1 cellular context compared by ENCODE assay signal in the genomic region with DNA sequence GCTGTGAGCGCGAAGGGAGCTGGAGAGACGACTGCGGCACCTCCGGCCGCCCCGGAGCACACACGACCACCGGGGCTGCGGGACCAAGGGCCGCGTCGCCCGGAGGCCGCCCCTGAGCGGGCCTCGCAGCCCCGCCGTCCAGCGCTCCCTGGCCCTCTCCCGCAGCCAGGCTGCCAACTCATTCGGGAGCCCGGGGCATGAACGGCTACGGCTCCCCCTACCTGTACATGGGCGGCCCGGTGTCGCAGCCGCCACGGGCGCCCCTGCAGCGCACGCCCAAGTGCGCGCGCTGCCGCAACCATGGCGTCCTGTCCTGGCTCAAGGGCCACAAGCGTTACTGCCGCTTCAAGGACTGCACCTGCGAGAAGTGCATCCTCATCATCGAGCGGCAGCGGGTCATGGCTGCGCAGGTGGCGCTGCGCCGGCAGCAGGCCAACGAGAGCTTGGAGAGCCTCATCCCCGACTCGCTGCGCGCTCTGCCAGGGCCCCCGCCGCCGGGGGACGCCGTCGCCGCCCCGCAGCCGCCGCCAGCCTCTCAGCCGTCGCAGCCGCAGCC.
TF ChIP-seq lines count a peak whose summit lies in the region.

No MANE protein-coding gene starts in this region.

TF ChIP-seq in H1, 55 proteins besides CTCF, POLR2A, EP300 and RAD21:
- peak; percentile 85 for TF ChIP-seq KDM4A (IDR thresholded peaks at IDR 0.05; ENCODE audit: low read depth, low read length, severe bottlenecking)
- peak; percentile 53; the same call in 1 of the 2 replicates for TF ChIP-seq CREB1 (IDR thresholded peaks at IDR 0.05)
- TF ChIP-seq, protein P1, sequence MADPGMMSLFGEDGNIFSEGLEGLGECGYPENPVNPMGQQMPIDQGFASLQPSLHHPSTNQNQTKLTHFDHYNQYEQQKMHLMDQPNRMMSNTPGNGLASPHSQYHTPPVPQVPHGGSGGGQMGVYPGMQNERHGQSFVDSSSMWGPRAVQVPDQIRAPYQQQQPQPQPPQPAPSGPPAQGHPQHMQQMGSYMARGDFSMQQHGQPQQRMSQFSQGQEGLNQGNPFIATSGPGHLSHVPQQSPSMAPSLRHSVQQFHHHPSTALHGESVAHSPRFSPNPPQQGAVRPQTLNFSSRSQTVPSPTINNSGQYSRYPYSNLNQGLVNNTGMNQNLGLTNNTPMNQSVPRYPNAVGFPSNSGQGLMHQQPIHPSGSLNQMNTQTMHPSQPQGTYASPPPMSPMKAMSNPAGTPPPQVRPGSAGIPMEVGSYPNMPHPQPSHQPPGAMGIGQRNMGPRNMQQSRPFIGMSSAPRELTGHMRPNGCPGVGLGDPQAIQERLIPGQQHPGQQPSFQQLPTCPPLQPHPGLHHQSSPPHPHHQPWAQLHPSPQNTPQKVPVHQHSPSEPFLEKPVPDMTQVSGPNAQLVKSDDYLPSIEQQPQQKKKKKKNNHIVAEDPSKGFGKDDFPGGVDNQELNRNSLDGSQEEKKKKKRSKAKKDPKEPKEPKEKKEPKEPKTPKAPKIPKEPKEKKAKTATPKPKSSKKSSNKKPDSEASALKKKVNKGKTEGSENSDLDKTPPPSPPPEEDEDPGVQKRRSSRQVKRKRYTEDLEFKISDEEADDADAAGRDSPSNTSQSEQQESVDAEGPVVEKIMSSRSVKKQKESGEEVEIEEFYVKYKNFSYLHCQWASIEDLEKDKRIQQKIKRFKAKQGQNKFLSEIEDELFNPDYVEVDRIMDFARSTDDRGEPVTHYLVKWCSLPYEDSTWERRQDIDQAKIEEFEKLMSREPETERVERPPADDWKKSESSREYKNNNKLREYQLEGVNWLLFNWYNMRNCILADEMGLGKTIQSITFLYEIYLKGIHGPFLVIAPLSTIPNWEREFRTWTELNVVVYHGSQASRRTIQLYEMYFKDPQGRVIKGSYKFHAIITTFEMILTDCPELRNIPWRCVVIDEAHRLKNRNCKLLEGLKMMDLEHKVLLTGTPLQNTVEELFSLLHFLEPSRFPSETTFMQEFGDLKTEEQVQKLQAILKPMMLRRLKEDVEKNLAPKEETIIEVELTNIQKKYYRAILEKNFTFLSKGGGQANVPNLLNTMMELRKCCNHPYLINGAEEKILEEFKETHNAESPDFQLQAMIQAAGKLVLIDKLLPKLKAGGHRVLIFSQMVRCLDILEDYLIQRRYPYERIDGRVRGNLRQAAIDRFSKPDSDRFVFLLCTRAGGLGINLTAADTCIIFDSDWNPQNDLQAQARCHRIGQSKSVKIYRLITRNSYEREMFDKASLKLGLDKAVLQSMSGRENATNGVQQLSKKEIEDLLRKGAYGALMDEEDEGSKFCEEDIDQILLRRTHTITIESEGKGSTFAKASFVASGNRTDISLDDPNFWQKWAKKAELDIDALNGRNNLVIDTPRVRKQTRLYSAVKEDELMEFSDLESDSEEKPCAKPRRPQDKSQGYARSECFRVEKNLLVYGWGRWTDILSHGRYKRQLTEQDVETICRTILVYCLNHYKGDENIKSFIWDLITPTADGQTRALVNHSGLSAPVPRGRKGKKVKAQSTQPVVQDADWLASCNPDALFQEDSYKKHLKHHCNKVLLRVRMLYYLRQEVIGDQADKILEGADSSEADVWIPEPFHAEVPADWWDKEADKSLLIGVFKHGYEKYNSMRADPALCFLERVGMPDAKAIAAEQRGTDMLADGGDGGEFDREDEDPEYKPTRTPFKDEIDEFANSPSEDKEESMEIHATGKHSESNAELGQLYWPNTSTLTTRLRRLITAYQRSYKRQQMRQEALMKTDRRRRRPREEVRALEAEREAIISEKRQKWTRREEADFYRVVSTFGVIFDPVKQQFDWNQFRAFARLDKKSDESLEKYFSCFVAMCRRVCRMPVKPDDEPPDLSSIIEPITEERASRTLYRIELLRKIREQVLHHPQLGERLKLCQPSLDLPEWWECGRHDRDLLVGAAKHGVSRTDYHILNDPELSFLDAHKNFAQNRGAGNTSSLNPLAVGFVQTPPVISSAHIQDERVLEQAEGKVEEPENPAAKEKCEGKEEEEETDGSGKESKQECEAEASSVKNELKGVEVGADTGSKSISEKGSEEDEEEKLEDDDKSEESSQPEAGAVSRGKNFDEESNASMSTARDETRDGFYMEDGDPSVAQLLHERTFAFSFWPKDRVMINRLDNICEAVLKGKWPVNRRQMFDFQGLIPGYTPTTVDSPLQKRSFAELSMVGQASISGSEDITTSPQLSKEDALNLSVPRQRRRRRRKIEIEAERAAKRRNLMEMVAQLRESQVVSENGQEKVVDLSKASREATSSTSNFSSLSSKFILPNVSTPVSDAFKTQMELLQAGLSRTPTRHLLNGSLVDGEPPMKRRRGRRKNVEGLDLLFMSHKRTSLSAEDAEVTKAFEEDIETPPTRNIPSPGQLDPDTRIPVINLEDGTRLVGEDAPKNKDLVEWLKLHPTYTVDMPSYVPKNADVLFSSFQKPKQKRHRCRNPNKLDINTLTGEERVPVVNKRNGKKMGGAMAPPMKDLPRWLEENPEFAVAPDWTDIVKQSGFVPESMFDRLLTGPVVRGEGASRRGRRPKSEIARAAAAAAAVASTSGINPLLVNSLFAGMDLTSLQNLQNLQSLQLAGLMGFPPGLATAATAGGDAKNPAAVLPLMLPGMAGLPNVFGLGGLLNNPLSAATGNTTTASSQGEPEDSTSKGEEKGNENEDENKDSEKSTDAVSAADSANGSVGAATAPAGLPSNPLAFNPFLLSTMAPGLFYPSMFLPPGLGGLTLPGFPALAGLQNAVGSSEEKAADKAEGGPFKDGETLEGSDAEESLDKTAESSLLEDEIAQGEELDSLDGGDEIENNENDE (IDR thresholded peaks at IDR 0.05; ENCODE audit: insufficient replicate concordance, low read length): no peak
- TF ChIP-seq HDAC2 (IDR thresholded peaks at IDR 0.05; ENCODE audit: borderline replicate concordance in 1 of 2, low read depth in 2 of 2, low read length in 2 of 2): no peak
- TF ChIP-seq JUN (IDR thresholded peaks at IDR 0.05; ENCODE audit: low read depth, low read length): no peak
- no peak for TF ChIP-seq BACH1 (IDR thresholded peaks at IDR 0.05; ENCODE audit: low read length)
- no peak for TF ChIP-seq ZNF274 (IDR thresholded peaks at IDR 0.05; ENCODE audit: borderline replicate concordance, extremely low read depth, low read length)
- TF ChIP-seq, protein P2, sequence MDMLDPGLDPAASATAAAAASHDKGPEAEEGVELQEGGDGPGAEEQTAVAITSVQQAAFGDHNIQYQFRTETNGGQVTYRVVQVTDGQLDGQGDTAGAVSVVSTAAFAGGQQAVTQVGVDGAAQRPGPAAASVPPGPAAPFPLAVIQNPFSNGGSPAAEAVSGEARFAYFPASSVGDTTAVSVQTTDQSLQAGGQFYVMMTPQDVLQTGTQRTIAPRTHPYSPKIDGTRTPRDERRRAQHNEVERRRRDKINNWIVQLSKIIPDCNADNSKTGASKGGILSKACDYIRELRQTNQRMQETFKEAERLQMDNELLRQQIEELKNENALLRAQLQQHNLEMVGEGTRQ (IDR thresholded peaks at IDR 0.05; ENCODE audit: low read length): no peak
- no peak for TF ChIP-seq MAFK (IDR thresholded peaks at IDR 0.05; ENCODE audit: low read depth, low read length)
- peak; percentile 18 for TF ChIP-seq CTBP2 (IDR thresholded peaks at IDR 0.05; ENCODE audit: borderline replicate concordance, insufficient read depth, insufficient read length, low read length)
- TF ChIP-seq TBP (IDR thresholded peaks at IDR 0.05; ENCODE audit: low read depth, low read length): no peak
- TF ChIP-seq, protein P3, sequence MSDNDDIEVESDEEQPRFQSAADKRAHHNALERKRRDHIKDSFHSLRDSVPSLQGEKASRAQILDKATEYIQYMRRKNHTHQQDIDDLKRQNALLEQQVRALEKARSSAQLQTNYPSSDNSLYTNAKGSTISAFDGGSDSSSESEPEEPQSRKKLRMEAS (IDR thresholded peaks at IDR 0.05): peak; percentile 30; the same call in 1 of the 2 replicates
- TF ChIP-seq NRF1 (IDR thresholded peaks at IDR 0.05; ENCODE audit: low read depth, low read length): peak; percentile 24; the same call in 1 of the 2 replicates
- peak; percentile 60 for TF ChIP-seq YY1 (IDR thresholded peaks at IDR 0.05; ENCODE audit: low read depth, low read length)
- TF ChIP-seq CBX5 (IDR thresholded peaks at IDR 0.05; ENCODE audit: low read depth, low read length): no peak
- TF ChIP-seq EZH2 (IDR thresholded peaks at IDR 0.05; ENCODE audit: low read depth, low read length, severe bottlenecking): peak; percentile 69
- TF ChIP-seq BCL11A (IDR thresholded peaks at IDR 0.05; ENCODE audit: low read depth in 2 of 2, low read length in 2 of 2): no peak
- TF ChIP-seq SUZ12 (IDR thresholded peaks at IDR 0.05; ENCODE audit: low read length): peak; percentile 56; the same call in 1 of the 2 replicates
- no peak for TF ChIP-seq NANOG (IDR thresholded peaks at IDR 0.05; ENCODE audit: insufficient read depth, low read depth, low read length, poor library complexity, severe bottlenecking)
- no peak for TF ChIP-seq FOSL1 (IDR thresholded peaks at IDR 0.05; ENCODE audit: insufficient read depth, low read depth, low read length)
- no peak for TF ChIP-seq BRCA1 (IDR thresholded peaks at IDR 0.05; ENCODE audit: low read depth, low read length)
- no peak for TF ChIP-seq HDAC6 (IDR thresholded peaks at IDR 0.05; ENCODE audit: low read depth, low read length)
- TF ChIP-seq PHF8 (conservative IDR thresholded peaks at IDR 0.05; ENCODE audit: low read depth, low read length): 0 out of 2 replicates have a peak, but pooled peaks have one; percentile 38
- TF ChIP-seq, protein P4, sequence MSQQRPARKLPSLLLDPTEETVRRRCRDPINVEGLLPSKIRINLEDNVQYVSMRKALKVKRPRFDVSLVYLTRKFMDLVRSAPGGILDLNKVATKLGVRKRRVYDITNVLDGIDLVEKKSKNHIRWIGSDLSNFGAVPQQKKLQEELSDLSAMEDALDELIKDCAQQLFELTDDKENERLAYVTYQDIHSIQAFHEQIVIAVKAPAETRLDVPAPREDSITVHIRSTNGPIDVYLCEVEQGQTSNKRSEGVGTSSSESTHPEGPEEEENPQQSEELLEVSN (IDR thresholded peaks at IDR 0.05): no peak; the same call in 1 of the 2 replicates
- TF ChIP-seq, protein P5, sequence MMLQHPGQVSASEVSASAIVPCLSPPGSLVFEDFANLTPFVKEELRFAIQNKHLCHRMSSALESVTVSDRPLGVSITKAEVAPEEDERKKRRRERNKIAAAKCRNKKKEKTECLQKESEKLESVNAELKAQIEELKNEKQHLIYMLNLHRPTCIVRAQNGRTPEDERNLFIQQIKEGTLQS (IDR thresholded peaks at IDR 0.05; ENCODE audit: insufficient read depth, low read depth, low read length): no peak
- TF ChIP-seq RBBP5 (IDR thresholded peaks at IDR 0.05; ENCODE audit: borderline replicate concordance, low read depth, low read length): 0 out of 2 replicates have a peak, but pooled peaks have one; percentile 54
- TF ChIP-seq SRF (IDR thresholded peaks at IDR 0.05; ENCODE audit: low read depth, low read length): no peak
- no peak for TF ChIP-seq ASH2L (IDR thresholded peaks at IDR 0.05; ENCODE audit: low read length)
TF ChIP-seq in H1: peak in this region for 10.
